10 cellular contexts compared by ENCODE assay signal in genomic region chr1:172497230-172497629, GRCh38. TPM values are rescaled to one million over a fixed set of nuclear protein-coding genes. Genes with fewer than 3 reads are reported as not detected.
DNase-seq lines count a peak whose midpoint lies in the region; ATAC-seq, FAIRE-seq and TF ChIP-seq lines count a peak whose summit lies in the region.
"Had no signal": no experiment of that assay in that cellular context is flagged by ENCODE, and none has a peak within 500 bp of the region (broad histone marks: within the 10 kb centered on the region; RNA-seq: fewer than 3 reads in every experiment).

No MANE protein-coding gene starts in this region.

- intact Hi-C loops in esophagus squamous epithelium (cut with DNase I) (no loop called here), ovary (cut with DNase I) (no loop called here), sciatic nerve (cut with DNase I) (no loop called here)

- no peaks in the 10 kb centered on the region for H3K27me3 ChIP-seq in esophagus squamous epithelium
- no peaks in the 10 kb centered on the region for H3K27me3 ChIP-seq in ovary

- no peak overlapping the region for H3K27ac Mint-ChIP-seq in T-helper 2 cell treated with Interferon-gamma antibody and Interleukin-4, amounts not matched to agents 5 μg/mL and 100 μg/mL, for 36 hours
- H3K27ac Mint-ChIP-seq in T-helper 17 cell = no peak overlapping the region
- H3K27ac Mint-ChIP-seq: activated CD4-positive, alpha-beta T cell treated with anti-CD3 and anti-CD28 coated beads, Interleukin-2, amount 10 ng/mL, durations not matched to agents 24 days and 14 days; dendritic cell treated with granulocyte-macrophage colony-stimulating factor and Interleukin-4, amounts not matched to agents 40 ng/mL and 50 ng/mL, for 4 days had no signal

- H3K36me3 ChIP-seq in esophagus squamous epithelium = no peaks in the 10 kb centered on the region
- no peaks in the 10 kb centered on the region for H3K36me3 ChIP-seq in ovary

- TF ChIP-seq CTCF in esophagus squamous epithelium (IDR thresholded peaks at IDR 0.05) (no peak), ovary (IDR thresholded peaks at IDR 0.05) (no peak)

- H3K4me1 Mint-ChIP-seq in T-helper 2 cell treated with Interferon-gamma antibody and Interleukin-4, amounts not matched to agents 5 μg/mL and 100 μg/mL, for 36 hours (ENCODE audit: low read depth) = no peaks in the 10 kb centered on the region
- H3K4me1 Mint-ChIP-seq in T-helper 17 cell = no peaks in the 10 kb centered on the region
- H3K4me1 Mint-ChIP-seq: activated CD4-positive, alpha-beta T cell treated with anti-CD3 and anti-CD28 coated beads, Interleukin-2, amount 10 ng/mL, durations not matched to agents 24 days and 14 days had no signal

- WGBS in esophagus squamous epithelium, 2 donors = 20 to 24% methylated on average over 5 of the region's 5 CpGs
- WGBS in ovary, 3 donors = 7 to 12% (median 10%) methylated on average over 5 of the region's 5 CpGs

- TF ChIP-seq POLR2A in esophagus squamous epithelium (IDR thresholded peaks at IDR 0.05) = no peak
- no peak for TF ChIP-seq POLR2A in ovary (IDR thresholded peaks at IDR 0.05)

- H3K9me3 ChIP-seq in esophagus squamous epithelium (no peaks in the 10 kb centered on the region), ovary (no peaks in the 10 kb centered on the region), T-helper 17 cell (ENCODE audit: control insufficient read depth, low read length, poor library complexity, severe bottlenecking) (no peaks in the 10 kb centered on the region)

- peaks cover 8 to 54% (median 9%) of the 10 kb centered on the region in 3 donors for H3K4me1 ChIP-seq in esophagus squamous epithelium
- H3K4me1 ChIP-seq in ovary (ENCODE audit: insufficient read depth) = no peaks in the 10 kb centered on the region

- H3K27ac ChIP-seq in esophagus squamous epithelium (peak overlapping the region in 3 of 4 donors; percentile 14 to 58 (median 38)), ovary (no peak overlapping the region)

- no peak for ATAC-seq in T-helper 17 cell
- no peak for ATAC-seq in sciatic nerve

- peaks cover 10% of the 10 kb centered on the region for H3K27me3 Mint-ChIP-seq in T-helper 2 cell treated with Interferon-gamma antibody and Interleukin-4, amounts not matched to agents 5 μg/mL and 100 μg/mL, for 36 hours (ENCODE audit: low read depth)
- peaks cover 10% of the 10 kb centered on the region for H3K27me3 Mint-ChIP-seq in T-helper 17 cell
- H3K27me3 Mint-ChIP-seq: dendritic cell treated with granulocyte-macrophage colony-stimulating factor and Interleukin-4, amounts not matched to agents 40 ng/mL and 50 ng/mL, for 4 days had no signal

- no peak for TF ChIP-seq EP300 in ovary (IDR thresholded peaks at IDR 0.05)

- no peaks in the 10 kb centered on the region for H3K36me3 Mint-ChIP-seq in T-helper 2 cell treated with Interferon-gamma antibody and Interleukin-4, amounts not matched to agents 5 μg/mL and 100 μg/mL, for 36 hours (ENCODE audit: low read depth)
- no peaks in the 10 kb centered on the region for H3K36me3 Mint-ChIP-seq in T-helper 17 cell (ENCODE audit: low read depth)

- DNase-seq in ELR (ENCODE audit: low read depth) (peak; percentile 76), RPMI8226 (peak; percentile 34), esophagus squamous epithelium (lab: John Stamatoyannopoulos, UW) (no peak), ovary (peak in 3 of 5 donors; percentile 16 to 46 (median 19)), T-helper 17 cell (no peak), sciatic nerve (ENCODE audit: low spot score) (no peak), GM19239 (ENCODE audit: insufficient read length, low spot score) (no peak)
- DNase-seq in T-helper 2 cell treated with Interferon-gamma antibody and Interleukin-4, amounts not matched to agents 5 μg/mL and 100 μg/mL, for 36 hours (ENCODE audit: low spot score) = no peak
- DNase-seq: activated CD4-positive, alpha-beta T cell treated with anti-CD3 and anti-CD28 coated beads, Interleukin-2, amount 10 ng/mL, durations not matched to agents 24 days and 14 days had no signal

- H3K9me3 Mint-ChIP-seq in T-helper 2 cell treated with Interferon-gamma antibody and Interleukin-4, amounts not matched to agents 5 μg/mL and 100 μg/mL, for 36 hours = no peaks in the 10 kb centered on the region
- H3K9me3 Mint-ChIP-seq: activated CD4-positive, alpha-beta T cell treated with anti-CD3 and anti-CD28 coated beads, Interleukin-2, amount 10 ng/mL, durations not matched to agents 24 days and 14 days; dendritic cell treated with granulocyte-macrophage colony-stimulating factor and Interleukin-4, amounts not matched to agents 40 ng/mL and 50 ng/mL, for 4 days had no signal

- no peak overlapping the region for H3K4me3 Mint-ChIP-seq in T-helper 2 cell treated with Interferon-gamma antibody and Interleukin-4, amounts not matched to agents 5 μg/mL and 100 μg/mL, for 36 hours
- no peak overlapping the region for H3K4me3 Mint-ChIP-seq in T-helper 17 cell
- H3K4me3 Mint-ChIP-seq: activated CD4-positive, alpha-beta T cell treated with anti-CD3 and anti-CD28 coated beads, Interleukin-2, amount 10 ng/mL, durations not matched to agents 24 days and 14 days; dendritic cell treated with granulocyte-macrophage colony-stimulating factor and Interleukin-4, amounts not matched to agents 40 ng/mL and 50 ng/mL, for 4 days had no signal

- H3K4me3 ChIP-seq in esophagus squamous epithelium (no peak overlapping the region), ovary (no peak overlapping the region)

- no peak for FAIRE-seq in GM19239 (lab: Jason Lieb, UNC)

RNA-seq across cellular contexts. Expression of gene SUCO, which starts 35.7 kb away (rescaled TPM):
- total RNA-seq in esophagus squamous epithelium = 10 to 100 TPM; 18.6 to 26.9 (median 23.4) TPM
- 10 to 100 TPM; 51.5 to 68.1 (median 59.6) TPM for total RNA-seq in ovary
- polyA plus RNA-seq in ovary = 10 to 100 TPM; 14.0 to 20.2 TPM
- total RNA-seq in T-helper 17 cell = 10 to 100 TPM; 86.9 to 95.8 TPM
- 53.1 TPM for total RNA-seq in sciatic nerve

RNA-seq across cellular contexts. Expression of gene PIGC, which starts 53.4 kb away (rescaled TPM):
- 10 to 100 TPM; 10.8 to 23.1 (median 18.1) TPM for total RNA-seq in esophagus squamous epithelium
- 10 to 100 TPM; 21.1 to 27.9 (median 24.8) TPM for total RNA-seq in ovary
- 10 to 100 TPM; 37.3 to 49.3 TPM for polyA plus RNA-seq in ovary
- total RNA-seq in T-helper 17 cell = 10 to 100 TPM; 21.4 to 24.9 TPM
- total RNA-seq in sciatic nerve = 19.1 TPM

Comparison
In these comparisons a context has a peak if more than half of its experiments do, and no peak if none do; other contexts are left out.
1. DNase-seq: peak in ELR (single experiment), RPMI8226 (single experiment) and ovary (3 of 5); none in esophagus squamous epithelium (single experiment), T-helper 2 cell treated with Interferon-gamma antibody and Interleukin-4, amounts not matched to agents 5 μg/mL and 100 μg/mL, for 36 hours (single experiment), T-helper 17 cell (0 of 3), sciatic nerve (single experiment) and GM19239 (single experiment).
2. H3K27ac ChIP-seq: peak in esophagus squamous epithelium (3 of 4); none in ovary (0 of 2).